In the genomic region with DNA sequence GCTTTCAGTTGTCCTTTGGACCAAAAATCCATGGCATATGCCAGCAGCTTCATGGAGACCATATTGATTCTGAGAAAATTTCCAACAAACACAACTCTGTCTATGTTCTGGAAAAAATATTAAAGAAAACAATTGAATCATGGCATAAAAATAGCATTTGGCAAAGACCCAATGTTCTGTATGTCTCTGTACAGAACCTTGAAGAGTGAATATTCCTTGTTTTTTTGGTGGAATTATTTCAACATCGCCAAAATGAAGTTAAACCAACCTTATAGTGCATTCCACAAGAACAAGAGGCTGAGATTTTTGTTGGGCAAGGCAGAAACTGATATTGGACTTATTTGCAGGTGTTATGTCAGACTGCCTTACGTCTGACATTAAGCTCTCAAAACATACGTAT, we compare ENCODE assay signal across 20 cellular contexts. TPM values are rescaled to one million over a fixed set of nuclear protein-coding genes. Genes with fewer than 3 reads are reported as not detected.
"Had no signal": no experiment of that assay in that cellular context is flagged by ENCODE, and none has a peak within 500 bp of the region (broad histone marks: within the 10 kb centered on the region; RNA-seq: fewer than 3 reads in every experiment).

No MANE protein-coding gene starts in this region.

- DNase-seq: activated CD4-positive, alpha-beta T cell treated with anti-CD3 and anti-CD28 coated beads for 4 hours; activated CD8-positive, alpha-beta T cell treated with anti-CD3 and anti-CD28 coated beads for 36 hours; activated effector memory CD4-positive, alpha-beta T cell treated with anti-CD3 and anti-CD28 coated beads, Interleukin-2, amount 50 U/mL, for 16 hours; activated T-cell treated with anti-CD3 and anti-CD28 coated beads, Interleukin-2, amount 50 U/mL, for 48 hours; amygdala; head of caudate nucleus; mesenchymal stem cell; occipital lobe; stimulated activated CD4-positive, alpha-beta T cell treated with anti-CD3 and anti-CD28 coated beads, Interleukin-1b, Interleukin-23, amount 100 ng/mL, for 48 hours; stomach; testis; upper lobe of right lung had no signal

- H3K27ac Mint-ChIP-seq: activated CD8-positive, alpha-beta T cell treated with anti-CD3 and anti-CD28 coated beads for 36 hours; activated naive CD4-positive, alpha-beta T cell treated with anti-CD3 and anti-CD28 coated beads, Interleukin-2, amount 50 U/mL, for 72 hours; natural killer cell treated with Interleukin-12 subunit alpha and Interleukin-12 subunit beta and Interleukin-15 and Interleukin-18, amount 100 ng/mL, for 72 hours had no signal

- H3K4me3 Mint-ChIP-seq: activated CD8-positive, alpha-beta T cell treated with anti-CD3 and anti-CD28 coated beads for 36 hours; natural killer cell treated with Interleukin-12 subunit alpha and Interleukin-12 subunit beta and Interleukin-15 and Interleukin-18, amount 100 ng/mL, for 72 hours; WTC11 had no signal

- H3K36me3 Mint-ChIP-seq: activated naive CD4-positive, alpha-beta T cell treated with anti-CD3 and anti-CD28 coated beads, Interleukin-2, amount 50 U/mL, for 72 hours; natural killer cell treated with Interleukin-12 subunit alpha and Interleukin-12 subunit beta and Interleukin-15 and Interleukin-18, amount 100 ng/mL, for 72 hours had no signal

- H3K9me3 Mint-ChIP-seq: activated CD8-positive, alpha-beta T cell treated with anti-CD3 and anti-CD28 coated beads for 36 hours; activated naive CD4-positive, alpha-beta T cell treated with anti-CD3 and anti-CD28 coated beads, Interleukin-2, amount 50 U/mL, for 72 hours; brain; natural killer cell treated with Interleukin-12 subunit alpha and Interleukin-12 subunit beta and Interleukin-15 and Interleukin-18, amount 100 ng/mL, for 72 hours; WTC11 had no signal

- ATAC-seq: activated CD8-positive, alpha-beta T cell treated with anti-CD3 and anti-CD28 coated beads for 36 hours; activated naive CD4-positive, alpha-beta T cell treated with anti-CD3 and anti-CD28 coated beads, Interleukin-2, amount 50 U/mL, for 72 hours; esophagus mucosa; natural killer cell treated with Interleukin-12 subunit alpha and Interleukin-12 subunit beta and Interleukin-15 and Interleukin-18, amount 100 ng/mL, for 72 hours; sciatic nerve; upper lobe of right lung; WTC11 had no signal

- H3K27me3 Mint-ChIP-seq: brain; natural killer cell treated with Interleukin-12 subunit alpha and Interleukin-12 subunit beta and Interleukin-15 and Interleukin-18, amount 100 ng/mL, for 72 hours had no signal

- H3K4me3 ChIP-seq: prostate gland, SJSA1, stomach, testis, upper lobe of right lung had no signal

- H3K27me3 ChIP-seq: SJSA1, stomach, testis, upper lobe of right lung had no signal

- H3K4me1 ChIP-seq: prostate gland, testis had no signal

- H3K36me3 ChIP-seq: prostate gland, SJSA1, upper lobe of right lung had no signal

- H3K9me3 ChIP-seq: prostate gland, SJSA1, stomach, testis, upper lobe of right lung had no signal

- H3K27ac ChIP-seq: prostate gland, SJSA1, stomach, testis, upper lobe of right lung had no signal

RNA-seq across cellular contexts. Expression of a gene that starts 53.3 kb away (rescaled TPM):
- total RNA-seq: activated CD8-positive, alpha-beta T cell treated with anti-CD3 and anti-CD28 coated beads for 36 hours; activated naive CD4-positive, alpha-beta T cell treated with anti-CD3 and anti-CD28 coated beads, Interleukin-2, amount 50 U/mL, for 72 hours; natural killer cell treated with Interleukin-12 subunit alpha and Interleukin-12 subunit beta and Interleukin-15 and Interleukin-18, amount 100 ng/mL, for 72 hours had no signal
